Comparison of ENCODE assay signal across 8 cellular contexts in the genomic region with DNA sequence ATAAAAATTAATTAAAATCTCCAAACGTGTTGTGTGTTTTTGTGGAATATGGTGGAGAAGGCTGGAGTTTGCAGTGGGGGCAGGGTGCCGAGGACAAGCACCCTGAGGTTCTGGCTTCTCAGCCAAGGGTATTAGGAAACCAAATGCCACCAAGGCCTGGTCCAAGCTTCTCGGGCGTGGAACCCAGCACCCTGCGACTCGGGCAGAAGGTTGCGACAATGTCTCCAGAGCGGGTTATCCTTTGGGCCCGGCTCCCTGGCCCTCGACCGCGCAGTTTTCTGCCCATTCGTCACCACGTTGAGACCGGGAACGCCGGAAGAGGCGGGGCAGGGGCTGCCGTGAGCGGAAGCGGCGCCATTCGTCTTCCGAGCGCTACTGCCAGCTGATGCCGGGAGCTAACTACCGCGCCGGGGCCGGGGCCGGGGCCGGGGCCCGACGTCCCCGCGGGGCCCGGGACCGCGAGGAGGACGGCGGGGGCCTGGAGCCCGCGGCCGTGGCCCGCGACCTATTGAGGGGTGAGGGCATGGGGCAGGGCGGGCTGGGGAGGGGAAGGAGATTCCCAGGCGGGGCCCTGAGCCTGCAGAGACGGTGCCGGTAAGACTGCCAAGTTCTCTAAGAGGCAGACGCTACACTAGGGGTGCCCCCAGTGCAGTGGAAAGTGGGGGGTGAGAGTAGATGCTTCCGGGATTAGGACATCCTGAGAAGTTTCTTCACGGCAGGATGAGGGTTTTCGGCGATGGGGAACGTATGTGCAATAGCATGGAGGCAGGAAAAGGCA. TPM values are rescaled to one million over a fixed set of nuclear protein-coding genes. Genes with fewer than 3 reads are reported as not detected.
DNase-seq lines count a peak whose midpoint lies in the region; ATAC-seq, FAIRE-seq and TF ChIP-seq lines count a peak whose summit lies in the region.

A gene with protein sequence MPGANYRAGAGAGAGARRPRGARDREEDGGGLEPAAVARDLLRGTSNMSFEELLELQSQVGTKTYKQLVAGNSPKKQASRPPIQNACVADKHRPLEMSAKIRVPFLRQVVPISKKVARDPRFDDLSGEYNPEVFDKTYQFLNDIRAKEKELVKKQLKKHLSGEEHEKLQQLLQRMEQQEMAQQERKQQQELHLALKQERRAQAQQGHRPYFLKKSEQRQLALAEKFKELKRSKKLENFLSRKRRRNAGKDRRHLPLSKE (plus strand): TSS at position 354 of the 778 bp plus-strand sequence. CDS start 32 bp downstream, at position 386.

- intact Hi-C loops in Right ventricle myocardium inferior (cut with DNase I), result no loop called here
- intact Hi-C loops in pancreas (cut with DNase I), result no loop called here

- ATAC-seq in GM21737 (IDR thresholded peaks at IDR 0.05; ENCODE audit: unreplicated experiment) (peak; percentile 43), Right ventricle myocardium inferior (peak; percentile 79), pancreas (peak; percentile 92 to 97 (median 94))
- peak; percentile 75 for ATAC-seq in activated naive CD8-positive, alpha-beta T cell treated with anti-CD3 and anti-CD28 coated beads, Interleukin-2, amount 10 ng/mL, durations not matched to agents 7 days and 5 days (ENCODE audit: low read depth)

- H3K4me1 ChIP-seq in pancreas (peaks cover 0 to 16% (median 3%) of the 10 kb centered on the region in 3 donors), thymus (ENCODE audit: control insufficient read depth, insufficient read depth, low read length) (peaks cover 8% of the 10 kb centered on the region)

- H3K4me3 Mint-ChIP-seq in activated naive CD8-positive, alpha-beta T cell treated with anti-CD3 and anti-CD28 coated beads, Interleukin-2, amount 10 ng/mL, durations not matched to agents 7 days and 5 days, result peak within 1 kb of the TSS; percentile 98

- FAIRE-seq in pancreas (lab: Jason Lieb, UNC), result no peak

- H3K27ac ChIP-seq in SU-DHL-6 (ENCODE audit: low read depth, low read length) (peak within 1 kb of the TSS; percentile 85), pancreas (peak within 1 kb of the TSS; percentile 64 to 79 (median 70)), thymus (ENCODE audit: low read depth) (peak within 1 kb of the TSS; percentile 87)

- H3F3A ChIP-seq in SU-DHL-6 (ENCODE audit: insufficient read depth), result peaks cover 24% of the 10 kb centered on the region

- no peaks in the 10 kb centered on the region for H3K27me3 Mint-ChIP-seq in activated naive CD8-positive, alpha-beta T cell treated with anti-CD3 and anti-CD28 coated beads, Interleukin-2, amount 10 ng/mL, durations not matched to agents 7 days and 5 days

- H4K20me1 ChIP-seq in SU-DHL-6 (ENCODE audit: low read depth, low read length), result no peaks in the 10 kb centered on the region

- H3K9me3 ChIP-seq in MG63 (no peaks in the 10 kb centered on the region), SU-DHL-6 (ENCODE audit: insufficient read depth, low read length) (no peaks in the 10 kb centered on the region), pancreas (no peaks in the 10 kb centered on the region), thymus (ENCODE audit: control insufficient read depth) (peaks cover 1% of the 10 kb centered on the region)

- peak; percentile 75 for DNase-seq in DMS114 treated with DMSO at 0.1 percent for 48 hours (lab: John Stamatoyannopoulos, UW; ENCODE audit: unreplicated experiment)
- DNase-seq in MG63, result peak; percentile 78
- peak; percentile 72 for DNase-seq in activated naive CD8-positive, alpha-beta T cell treated with anti-CD3 and anti-CD28 coated beads, Interleukin-2, amount 10 ng/mL, durations not matched to agents 7 days and 5 days
- DNase-seq in Right ventricle myocardium inferior (ENCODE audit: missing footprints), result peak; percentile 93
- DNase-seq in pancreas, result peak; percentile 76 to 94 (median 80)

- H3K4me2 ChIP-seq in SU-DHL-6 (ENCODE audit: low read depth, low read length, poor library complexity, severe bottlenecking), result peak within 1 kb of the TSS; percentile 66

- H3K36me3 Mint-ChIP-seq in activated naive CD8-positive, alpha-beta T cell treated with anti-CD3 and anti-CD28 coated beads, Interleukin-2, amount 10 ng/mL, durations not matched to agents 7 days and 5 days, result peaks cover 29% of the 10 kb centered on the region

- H2AFZ ChIP-seq in SU-DHL-6 (ENCODE audit: low read depth, low read length, severe bottlenecking), result peak within 1 kb of the TSS; percentile 71

- peak within 1 kb of the TSS; percentile 91 for H3K9ac ChIP-seq in SU-DHL-6 (ENCODE audit: low read length)

- H3K27me3 ChIP-seq in MG63 (no peaks in the 10 kb centered on the region), SU-DHL-6 (ENCODE audit: low read length) (no peaks in the 10 kb centered on the region), pancreas (no peaks in the 10 kb centered on the region), thymus (ENCODE audit: control insufficient read depth, insufficient read depth) (no peaks in the 10 kb centered on the region)

- H3K9me3 Mint-ChIP-seq in activated naive CD8-positive, alpha-beta T cell treated with anti-CD3 and anti-CD28 coated beads, Interleukin-2, amount 10 ng/mL, durations not matched to agents 7 days and 5 days, result no peaks in the 10 kb centered on the region

- H3K36me3 ChIP-seq in MG63, result peaks cover 20% of the 10 kb centered on the region
- peaks cover 14% of the 10 kb centered on the region for H3K36me3 ChIP-seq in SU-DHL-6 (ENCODE audit: low read length)
- peaks cover 0 to 24% (median 8%) of the 10 kb centered on the region in 3 donors for H3K36me3 ChIP-seq in pancreas
- peaks cover 59% of the 10 kb centered on the region for H3K36me3 ChIP-seq in thymus (ENCODE audit: control insufficient read depth, insufficient read depth)

- TF ChIP-seq CTCF in SU-DHL-6 (IDR thresholded peaks at IDR 0.05; ENCODE audit: insufficient read depth, low read length, poor library complexity, severe bottlenecking) (no peak), pancreas (IDR thresholded peaks at IDR 0.05) (no peak)

- H3K4me3 ChIP-seq in MG63 (peak within 1 kb of the TSS; percentile 66), SU-DHL-6 (ENCODE audit: insufficient read depth, low read length, poor library complexity, severe bottlenecking) (peak within 1 kb of the TSS; percentile 93), pancreas (peak within 1 kb of the TSS; percentile 60 to 96 (median 86)), thymus (ENCODE audit: low read length) (peak within 1 kb of the TSS; percentile 84)

- peaks cover 41% of the 10 kb centered on the region for H3K79me2 ChIP-seq in SU-DHL-6 (ENCODE audit: insufficient read depth, low read length)

- peak within 1 kb of the TSS; percentile 93 for H3K27ac Mint-ChIP-seq in activated naive CD8-positive, alpha-beta T cell treated with anti-CD3 and anti-CD28 coated beads, Interleukin-2, amount 10 ng/mL, durations not matched to agents 7 days and 5 days

- peaks cover 19% of the 10 kb centered on the region for H3K4me1 Mint-ChIP-seq in activated naive CD8-positive, alpha-beta T cell treated with anti-CD3 and anti-CD28 coated beads, Interleukin-2, amount 10 ng/mL, durations not matched to agents 7 days and 5 days

- 0 to 1% methylated on average over 47 to 56 of the region's 56 CpGs for WGBS in pancreas, 2 donors
- 2% methylated on average over 56 of the region's 56 CpGs for WGBS in thymus

- POLR2A ChIA-PET in activated naive CD8-positive, alpha-beta T cell treated with anti-CD3 and anti-CD28 coated beads, Interleukin-2, amount 10 ng/mL, durations not matched to agents 7 days and 5 days (lab: Charles Lee), result interaction anchor here (0.7 to 2.6 kb wide), 15 partner anchors 14 to 131 kb away, joined by 3 to 16 read pairs (median 5); partner anchors contain the start of genes CNPY3, CUL7, KLC4 and MRPL2

- no peaks in the 10 kb centered on the region for H3K9me2 ChIP-seq in SU-DHL-6 (replicated peaks; ENCODE audit: insufficient read depth, low read length)

RNA-seq across cellular contexts. Expression of the gene that starts here (rescaled TPM):
- 45.4 and 73.7 TPM in 2 replicates for total RNA-seq in MG63 (2014; rRNA removed; shearing (Covaris generic); ENCODE audit: low replicate concordance)
- 10 to 100 TPM; 63.8 to 65.6 TPM for total RNA-seq in activated naive CD8-positive, alpha-beta T cell treated with anti-CD3 and anti-CD28 coated beads, Interleukin-2, amount 10 ng/mL, durations not matched to agents 7 days and 5 days
- total RNA-seq in Right ventricle myocardium inferior (26.1 TPM), pancreas (10 to 100 TPM; 13.2 to 27.1 (median 22.3) TPM)
- polyA plus RNA-seq in pancreas (10 to 100 TPM; 21.2 to 32.9 TPM), thymus (50.1 TPM)

Comparison
In these comparisons a context has a peak if more than half of its experiments do, and no peak if none do; other contexts are left out.
1. Peak in every context shown above with its lines: DNase-seq, ATAC-seq, H3K4me3 ChIP-seq and H3K27ac ChIP-seq.
2. ATAC-seq: peak in every context shown above with its lines; median percentile 94 in pancreas; 79 in Right ventricle myocardium inferior; 75 in activated naive CD8-positive, alpha-beta T cell treated with anti-CD3 and anti-CD28 coated beads, Interleukin-2, amount 10 ng/mL, durations not matched to agents 7 days and 5 days; 43 in GM21737.